Comparison of ENCODE assay signal across 8 cellular contexts in the genomic region with DNA sequence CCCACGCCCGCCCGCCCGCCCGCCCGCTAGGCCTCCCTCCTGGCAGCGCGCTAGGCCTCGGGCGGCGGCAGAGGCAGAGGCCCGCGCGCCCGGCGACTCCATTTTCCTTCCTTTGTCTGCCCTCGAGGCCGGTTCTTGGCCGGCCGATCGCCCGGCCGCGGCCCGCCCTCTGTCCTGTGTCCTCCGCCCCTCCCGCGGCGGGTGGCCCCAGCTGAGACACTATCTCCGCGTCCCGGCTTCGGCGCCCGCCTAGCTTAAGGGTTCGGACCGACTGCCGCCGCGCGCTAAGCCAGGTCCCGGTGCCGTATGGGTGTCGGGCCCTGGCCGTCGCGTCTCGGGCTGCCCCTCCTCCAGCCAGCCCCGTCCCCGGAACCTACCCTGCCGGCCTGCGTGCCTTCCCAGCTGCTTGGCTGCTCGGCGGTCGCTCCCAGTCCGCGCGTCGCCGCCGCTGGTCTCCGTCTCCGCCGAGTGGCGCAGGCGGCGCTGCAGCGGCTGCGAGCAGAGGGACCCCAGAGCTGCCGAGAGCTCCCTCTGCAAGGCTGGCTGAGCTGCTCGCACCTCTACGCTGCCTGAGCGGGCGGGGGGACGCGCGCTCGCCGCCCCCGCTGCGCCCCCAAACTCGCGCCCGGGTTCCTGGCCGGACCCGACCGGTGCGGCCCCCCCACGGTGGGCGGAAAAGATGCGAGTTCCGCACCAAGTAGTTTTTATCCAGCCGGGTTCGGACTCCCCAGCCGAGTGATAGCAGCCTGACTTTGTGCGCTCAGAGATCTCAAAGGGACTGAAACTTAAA. TPM values are rescaled to one million over a fixed set of nuclear protein-coding genes. Genes with fewer than 3 reads are reported as not detected.
DNase-seq lines count a peak whose midpoint lies in the region; ATAC-seq lines count a peak whose summit lies in the region.

No MANE protein-coding gene starts in this region.

- no peaks in the 10 kb centered on the region for H3K4me1 ChIP-seq in esophagus (ENCODE audit: control insufficient read depth in 2 of 2, insufficient read depth in 2 of 2, low read length in 1 of 2)
- peaks cover 13 to 18% of the 10 kb centered on the region in 2 donors for H3K4me1 ChIP-seq in muscle layer of duodenum (ENCODE audit: control insufficient read depth in 1 of 2, insufficient read depth in 2 of 2, low read length in 2 of 2)

- H3K9me3 ChIP-seq in esophagus (ENCODE audit: control insufficient read depth in 2 of 2, insufficient read depth in 1 of 2, low read depth in 1 of 2, low read length in 1 of 2) (no peaks in the 10 kb centered on the region), muscle layer of duodenum (ENCODE audit: control insufficient read depth in 1 of 2, low read length in 2 of 2) (no peaks in the 10 kb centered on the region)

- H3K27ac ChIP-seq in esophagus (ENCODE audit: low read depth in 2 of 2, low read length in 1 of 2) (peak overlapping the region; percentile 96 to 100), muscle layer of duodenum (ENCODE audit: low read length) (peak overlapping the region; percentile 67)

- H3K27me3 ChIP-seq in esophagus (ENCODE audit: control insufficient read depth in 1 of 2, insufficient read depth in 2 of 2, low read length in 2 of 2) (no peaks in the 10 kb centered on the region), muscle layer of duodenum (ENCODE audit: low read depth, low read length) (no peaks in the 10 kb centered on the region)

- DNase-seq in NCI-H748 (lab: John Stamatoyannopoulos, UW; ENCODE audit: unreplicated experiment) (peak; percentile 55), NCI-H748 treated with DMSO at 0.1 percent for 48 hours (lab: John Stamatoyannopoulos, UW) (no peak), NCI-H226 (peak; percentile 36), activated T-cell treated with anti-CD3 and anti-CD28 coated beads for 48 hours (ENCODE audit: low read depth) (peak; percentile 54)
- peak; percentile 70 for DNase-seq in stimulated activated naive CD8-positive, alpha-beta T cell treated with anti-CD3 and anti-CD28 coated beads, Interleukin-15, Interleukin-2, amounts not matched to agents 100 U/mL and 50 U/mL, for 24 hours

- H3K36me3 ChIP-seq in esophagus (ENCODE audit: control insufficient read depth in 2 of 2, insufficient read depth in 2 of 2, low read length in 1 of 2) (no peaks in the 10 kb centered on the region), muscle layer of duodenum (ENCODE audit: control insufficient read depth in 1 of 2, insufficient read depth in 2 of 2, low read length in 2 of 2) (no peaks in the 10 kb centered on the region)

- WGBS in esophagus, 2 donors = 0% methylated on average over 82 to 96 of the region's 96 CpGs

- H3K4me3 ChIP-seq in esophagus (ENCODE audit: low read depth in 1 of 2, low read length in 2 of 2) (peak overlapping the region; percentile 72 to 99), muscle layer of duodenum (ENCODE audit: low read depth in 1 of 2, low read length in 2 of 2) (peak overlapping the region; percentile 85 to 95)

- ATAC-seq in HG02852 (IDR thresholded peaks at IDR 0.05; ENCODE audit: unreplicated experiment) = peak; percentile 4
- peak; percentile 2 for ATAC-seq in stimulated activated naive CD8-positive, alpha-beta T cell treated with anti-CD3 and anti-CD28 coated beads, Interleukin-15, Interleukin-2, amounts not matched to agents 100 U/mL and 50 U/mL, for 24 hours

RNA-seq across cellular contexts. Expression of gene CTCF, which starts 0.8 kb away (rescaled TPM):
- 10 to 100 TPM; 16.9 to 21.3 TPM for polyA plus RNA-seq in esophagus

RNA-seq across cellular contexts. Expression of gene RIPOR1, which starts 34.5 kb away (rescaled TPM):
- polyA plus RNA-seq in esophagus = 10 to 100 TPM; 12.7 to 14.9 TPM
